Comparison of ENCODE assay signal across 8 cellular contexts in genomic region chr4:89024051-89024675, GRCh38. TPM values are rescaled to one million over a fixed set of nuclear protein-coding genes. Genes with fewer than 3 reads are reported as not detected.
A peak's percentile ranks its signal among the peaks of the same experiment; 100 is the strongest.
DNase-seq lines count a peak whose midpoint lies in the region; ATAC-seq, FAIRE-seq and TF ChIP-seq lines count a peak whose summit lies in the region.

No MANE protein-coding gene starts in this region.

- H3K27ac Mint-ChIP-seq in natural killer cell: no peak overlapping the region

- TF ChIP-seq POLR2A in esophagus muscularis mucosa (IDR thresholded peaks at IDR 0.05; ENCODE audit: low read depth): no peak

- no peak for DNase-seq in D721Med (ENCODE audit: insufficient read length, low spot score)
- DNase-seq in NCI-H446 (lab: John Stamatoyannopoulos, UW): peak; percentile 52 to 81
- peak; percentile 38 for DNase-seq in activated CD4-positive, alpha-beta T cell treated with anti-CD3 and anti-CD28 coated beads, Interleukin-2, amount 50 U/mL, for 1 hour
- no peak for DNase-seq in esophagus muscularis mucosa (ENCODE audit: extremely low spot score)
- DNase-seq in natural killer cell: no peak
- DNase-seq in tibial artery: peak in 1 of 2 donors; percentile 66

- H3K27me3 Mint-ChIP-seq in natural killer cell (ENCODE audit: low read depth in 2 of 2): no peaks in the 10 kb centered on the region

- H3K27me3 ChIP-seq in esophagus muscularis mucosa (no peaks in the 10 kb centered on the region), tibial artery (no peaks in the 10 kb centered on the region)

- H3K4me3 ChIP-seq in esophagus muscularis mucosa (no peak overlapping the region), tibial artery (no peak overlapping the region)

- TF ChIP-seq CTCF in D721Med (IDR thresholded peaks at IDR 0.05; ENCODE audit: insufficient read depth, missing control alignments) (peak; percentile 83), esophagus muscularis mucosa (IDR thresholded peaks at IDR 0.05) (peak; percentile 84 to 91 (median 88)), natural killer cell (IDR thresholded peaks at IDR 0.05) (peak; percentile 77), tibial artery (IDR thresholded peaks at IDR 0.05) (peak; percentile 74 to 95)

- H3K36me3 ChIP-seq in esophagus muscularis mucosa (peaks cover 0 to 7% (median 1%) of the 10 kb centered on the region in 4 donors), tibial artery (peaks cover 7 to 11% (median 7%) of the 10 kb centered on the region in 3 donors)

- no peaks in the 10 kb centered on the region for H3K36me3 Mint-ChIP-seq in natural killer cell

- H3K4me1 Mint-ChIP-seq in natural killer cell: no peaks in the 10 kb centered on the region

- H3K9me3 ChIP-seq in esophagus muscularis mucosa (no peaks in the 10 kb centered on the region), tibial artery (no peaks in the 10 kb centered on the region)

- TF ChIP-seq EP300 in esophagus muscularis mucosa (IDR thresholded peaks at IDR 0.05): no peak

- no peaks in the 10 kb centered on the region for H3K9me3 Mint-ChIP-seq in natural killer cell

- ATAC-seq in GM19372 (IDR thresholded peaks at IDR 0.05; ENCODE audit: low read depth, unreplicated experiment): peak; percentile 95
- ATAC-seq in HG03378 (IDR thresholded peaks at IDR 0.05; ENCODE audit: unreplicated experiment): peak; percentile 94
- peak; percentile 92 to 99 (median 98) for ATAC-seq in natural killer cell

- WGBS in esophagus muscularis mucosa: 19% methylated on average over 4 of the region's 4 CpGs

- no peak overlapping the region for H3K4me3 Mint-ChIP-seq in natural killer cell

- peak; percentile 75 for FAIRE-seq in D721Med (lab: Jason Lieb, UNC)

- intact Hi-C loops in esophagus muscularis mucosa (cut with DNase I): loop anchor here (2.0 to 10.0 kb wide), 3 partner anchors 205 to 489 kb away; no protein-coding TSS in a partner anchor
- intact Hi-C loops in natural killer cell (cut with micrococcal nuclease): loop anchor here (1.0 to 10.0 kb wide), 6 partner anchors 201 to 809 kb away; no protein-coding TSS in a partner anchor
- intact Hi-C loops in tibial artery (cut with DNase I; ENCODE audit: low total_unique reads): loop anchor here (5.0 kb wide), 1 partner anchor 207 kb away; no protein-coding TSS in a partner anchor

- H3K4me1 ChIP-seq in esophagus muscularis mucosa: peaks cover 0 to 8% (median 2%) of the 10 kb centered on the region in 4 donors
- peaks cover 0 to 24% (median 2%) of the 10 kb centered on the region in 4 donors for H3K4me1 ChIP-seq in tibial artery

- H3K27ac ChIP-seq in esophagus muscularis mucosa (replicated peaks in 1 of 4): no peak overlapping the region
- H3K27ac ChIP-seq in tibial artery: no peak overlapping the region

RNA-seq across cellular contexts. Expression of gene FAM13A, which starts 32.8 kb away (rescaled TPM):
- total RNA-seq in esophagus muscularis mucosa (10 to 100 TPM; 22.4 to 27.2 (median 26.0) TPM), natural killer cell (10 to 100 TPM in 1 of 3 donors, 1 to 10 TPM in 2; 8.8 to 10.0 (median 8.9) TPM)

Comparison
In these comparisons a context has a peak if more than half of its experiments do, and no peak if none do; other contexts are left out.
1. DNase-seq: peak in NCI-H446 (2 of 2) and activated CD4-positive, alpha-beta T cell treated with anti-CD3 and anti-CD28 coated beads, Interleukin-2, amount 50 U/mL, for 1 hour (single experiment); none in D721Med (single experiment), esophagus muscularis mucosa (single experiment) and natural killer cell (single experiment).
2. Peak in every context shown above with its lines, with median percentiles within 50 percentile points of each other: CTCF ChIP-seq and ATAC-seq.